In the genomic region with DNA sequence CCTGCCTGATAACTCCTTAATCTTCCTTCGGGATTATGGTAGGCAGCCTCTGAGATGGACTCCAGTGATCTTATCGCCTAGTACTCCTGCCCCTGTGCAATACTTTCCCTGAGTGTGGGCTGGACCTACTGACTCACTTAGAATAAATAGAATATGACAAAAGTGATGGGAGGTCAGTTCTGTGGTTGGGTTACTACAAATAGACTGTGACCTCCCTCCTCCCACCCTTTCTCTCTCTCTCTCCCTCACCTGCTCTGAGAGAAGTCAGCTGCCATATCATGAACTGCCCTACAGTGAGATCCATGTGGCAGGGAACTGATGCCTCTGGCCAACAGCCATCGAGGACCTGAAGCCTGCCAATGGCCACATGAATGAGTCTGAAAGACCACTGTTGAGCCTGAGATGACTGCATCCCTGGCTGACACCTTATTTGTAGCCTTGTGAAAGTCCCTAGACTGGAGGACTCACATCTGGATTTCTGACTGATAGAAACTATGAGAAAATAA, we compare ENCODE assay signal across 10 cellular contexts. TPM values are rescaled to one million over a fixed set of nuclear protein-coding genes. Genes with fewer than 3 reads are reported as not detected.
DNase-seq lines count a peak whose midpoint lies in the region; ATAC-seq and TF ChIP-seq lines count a peak whose summit lies in the region.
"Had no signal": no experiment of that assay in that cellular context is flagged by ENCODE, and none has a peak within 500 bp of the region (broad histone marks: within the 10 kb centered on the region; RNA-seq: fewer than 3 reads in every experiment).

No MANE protein-coding gene starts in this region.

- no peaks in the 10 kb centered on the region for H3K4me1 ChIP-seq in CD8-positive, alpha-beta memory T cell (ENCODE audit: insufficient read depth, low read length)
- H3K4me1 ChIP-seq in CD8-positive, alpha-beta T cell (ENCODE audit: insufficient read depth, low read length): no peaks in the 10 kb centered on the region
- H3K4me1 ChIP-seq: adrenal gland had no signal

- no peaks in the 10 kb centered on the region for H3K9me3 ChIP-seq in CD8-positive, alpha-beta memory T cell (ENCODE audit: low read length)
- no peaks in the 10 kb centered on the region for H3K9me3 ChIP-seq in CD8-positive, alpha-beta T cell (ENCODE audit: low read length)
- H3K9me3 ChIP-seq: adrenal gland had no signal

- DNase-seq in ELR (ENCODE audit: low read depth) (peak; percentile 32), cerebellum (ENCODE audit: low spot score) (peak; percentile 44), NOMO-1 treated with DMSO at 0.1 percent for 48 hours (lab: John Stamatoyannopoulos, UW; ENCODE audit: unreplicated experiment) (no peak), DMS 273 treated with DMSO at 0.1 percent for 48 hours (lab: John Stamatoyannopoulos, UW) (no peak)
- no peak for DNase-seq in CD8-positive, alpha-beta memory T cell
- no peak for DNase-seq in CD8-positive, alpha-beta T cell

- H3K36me3 ChIP-seq in CD8-positive, alpha-beta memory T cell (ENCODE audit: insufficient read depth, low read length): no peaks in the 10 kb centered on the region
- no peaks in the 10 kb centered on the region for H3K36me3 ChIP-seq in CD8-positive, alpha-beta T cell (ENCODE audit: insufficient read depth, low read length)
- H3K36me3 ChIP-seq: adrenal gland had no signal

- TF ChIP-seq CTCF in CD8-positive, alpha-beta T cell (IDR thresholded peaks at IDR 0.05): no peak

- intact Hi-C loops in CD8-positive, alpha-beta T cell (cut with DNase I, micrococcal nuclease): no loop called here

- H3K27ac Mint-ChIP-seq in CD8-positive, alpha-beta memory T cell: no peak overlapping the region
- H3K27ac Mint-ChIP-seq in CD8-positive, alpha-beta T cell: no peak overlapping the region

- no peaks in the 10 kb centered on the region for H3K36me3 Mint-ChIP-seq in CD8-positive, alpha-beta memory T cell
- H3K36me3 Mint-ChIP-seq in CD8-positive, alpha-beta T cell: no peaks in the 10 kb centered on the region

- no peaks in the 10 kb centered on the region for H3K4me1 Mint-ChIP-seq in CD8-positive, alpha-beta memory T cell
- H3K4me1 Mint-ChIP-seq in CD8-positive, alpha-beta T cell (ENCODE audit: low read depth): no peaks in the 10 kb centered on the region

- H3K4me3 Mint-ChIP-seq in CD8-positive, alpha-beta memory T cell: no peak overlapping the region
- no peak overlapping the region for H3K4me3 Mint-ChIP-seq in CD8-positive, alpha-beta T cell

- CTCF ChIA-PET in CD8-positive, alpha-beta memory T cell (lab: Charles Lee): interaction anchor here (1.3 kb wide), 1 partner anchor 43 kb away, joined by 4 read pairs; no protein-coding TSS in a partner anchor
- CTCF ChIA-PET in CD8-positive, alpha-beta T cell (lab: Charles Lee): no interaction called here

- H3K4me3 ChIP-seq in CD8-positive, alpha-beta memory T cell (ENCODE audit: low read length): no peak overlapping the region
- H3K4me3 ChIP-seq in CD8-positive, alpha-beta T cell (ENCODE audit: low read depth, low read length): no peak overlapping the region
- H3K4me3 ChIP-seq: adrenal gland had no signal

- H3K27me3 ChIP-seq in CD8-positive, alpha-beta memory T cell (ENCODE audit: insufficient read depth, low read length, poor library complexity, severe bottlenecking): peaks cover 4% of the 10 kb centered on the region
- no peaks in the 10 kb centered on the region for H3K27me3 ChIP-seq in CD8-positive, alpha-beta T cell (ENCODE audit: insufficient read depth, low read length)
- H3K27me3 ChIP-seq: adrenal gland had no signal

- H3K27ac ChIP-seq in CD8-positive, alpha-beta memory T cell (ENCODE audit: low read depth, low read length): no peak overlapping the region
- no peak overlapping the region for H3K27ac ChIP-seq in CD8-positive, alpha-beta T cell (ENCODE audit: low read depth, low read length)
- H3K27ac ChIP-seq: adrenal gland, C4-2B had no signal

- H3K27me3 Mint-ChIP-seq in CD8-positive, alpha-beta memory T cell: peaks cover 2 to 15% of the 10 kb centered on the region in 2 donors
- peaks cover 5% of the 10 kb centered on the region for H3K27me3 Mint-ChIP-seq in CD8-positive, alpha-beta T cell (ENCODE audit: low read depth)

- POLR2A ChIA-PET in CD8-positive, alpha-beta memory T cell (lab: Charles Lee): no interaction called here
- POLR2A ChIA-PET in CD8-positive, alpha-beta T cell (lab: Charles Lee): no interaction called here

- ATAC-seq in GM21381 (IDR thresholded peaks at IDR 0.05; ENCODE audit: unreplicated experiment): peak; percentile 76
- ATAC-seq in HG03354 (IDR thresholded peaks at IDR 0.05; ENCODE audit: poor library complexity, severe bottlenecking, unreplicated experiment): peak; percentile 86
- ATAC-seq in CD8-positive, alpha-beta T cell: no peak

- no peaks in the 10 kb centered on the region for H3K9me3 Mint-ChIP-seq in CD8-positive, alpha-beta memory T cell
- no peaks in the 10 kb centered on the region for H3K9me3 Mint-ChIP-seq in CD8-positive, alpha-beta T cell

RNA-seq across cellular contexts. Expression of gene NRG2, which starts 31.7 kb away (rescaled TPM):
- total RNA-seq in cerebellum: 5.1 TPM
- under 1 TPM; 0.18 to 0.24 TPM for total RNA-seq in CD8-positive, alpha-beta memory T cell
- not detected for polyA plus RNA-seq in CD8-positive, alpha-beta memory T cell
- under 1 TPM; 0.24 to 0.33 TPM for total RNA-seq in CD8-positive, alpha-beta T cell

Comparison
In these comparisons a context has a peak if more than half of its experiments do, and no peak if none do; other contexts are left out.
1. DNase-seq: peak in ELR (single experiment) and cerebellum (single experiment); none in CD8-positive, alpha-beta memory T cell (0 of 5), CD8-positive, alpha-beta T cell (0 of 7), NOMO-1 treated with DMSO at 0.1 percent for 48 hours (single experiment) and DMS 273 treated with DMSO at 0.1 percent for 48 hours (single experiment).